Comparison of ENCODE assay signal across 8 cellular contexts in the genomic region with DNA sequence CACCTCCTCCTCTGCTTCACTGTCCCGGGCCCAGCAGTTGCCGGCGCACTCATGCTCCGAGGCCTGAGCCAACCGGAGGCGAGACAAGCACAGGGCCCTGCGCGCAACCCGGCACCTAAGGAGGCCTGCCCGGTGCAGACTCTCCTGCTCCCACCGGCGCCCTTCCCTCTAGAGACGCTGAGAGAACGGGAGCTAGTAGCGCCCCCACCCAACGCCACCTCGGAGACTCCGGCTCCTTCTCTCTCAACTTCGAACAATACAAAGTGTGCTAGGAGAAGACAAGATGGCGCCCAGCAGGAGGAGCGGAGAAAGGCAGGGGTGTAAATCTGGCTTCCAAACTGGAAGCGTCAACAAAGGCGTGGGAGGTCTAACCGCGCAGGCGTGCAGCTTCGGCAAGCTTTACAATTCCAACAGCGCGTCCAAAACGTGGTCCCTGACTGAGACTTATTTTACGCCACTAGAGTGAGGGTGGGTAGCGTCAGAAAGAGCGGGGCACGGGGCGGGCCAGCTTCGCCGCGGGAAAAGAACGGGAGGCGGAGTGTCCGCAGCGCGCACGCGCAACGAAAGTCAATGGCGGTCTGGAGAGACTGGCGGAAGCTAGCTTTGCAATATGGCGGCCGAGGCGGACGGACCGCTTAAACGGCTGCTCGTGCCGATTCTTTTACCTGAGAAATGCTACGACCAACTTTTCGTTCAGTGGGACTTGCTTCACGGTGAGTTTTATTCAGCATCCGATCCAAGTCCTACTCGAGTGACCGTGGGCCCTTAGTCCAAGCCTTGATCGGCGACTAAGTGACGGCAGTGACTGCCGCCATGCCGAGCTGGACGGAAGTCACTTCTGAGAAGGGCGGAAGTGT. TPM values are rescaled to one million over a fixed set of nuclear protein-coding genes. Genes with fewer than 3 reads are reported as not detected.
DNase-seq lines count a peak whose midpoint lies in the region; ATAC-seq and TF ChIP-seq lines count a peak whose summit lies in the region.

TSS of gene MPDU1 (plus strand) at position 600 of the 857 bp plus-strand sequence. CDS start at position 611, 11 bp downstream.

- H3K4me3 Mint-ChIP-seq in chondrocyte (ENCODE audit: unreplicated experiment), result peak within 1 kb of the TSS; percentile 95

- ATAC-seq in GM19035 (IDR thresholded peaks at IDR 0.05; ENCODE audit: unreplicated experiment) (peak; percentile 77), HG03354 (IDR thresholded peaks at IDR 0.05; ENCODE audit: poor library complexity, severe bottlenecking, unreplicated experiment) (peak; percentile 80)

- H3K27me3 ChIP-seq in kidney epithelial cell (ENCODE audit: control insufficient read depth, insufficient read depth, low read length), result no peaks in the 10 kb centered on the region

- peak within 1 kb of the TSS; percentile 69 for H3K4me3 ChIP-seq in kidney epithelial cell (ENCODE audit: low read depth, low read length)

- peak within 1 kb of the TSS; percentile 100 for H3K27ac Mint-ChIP-seq in chondrocyte (ENCODE audit: unreplicated experiment)

- peak; percentile 92 for DNase-seq in AG09319 (ENCODE audit: extremely low read depth, low read depth)
- DNase-seq in NCI-H510A treated with DMSO at 0.1 percent for 48 hours (lab: John Stamatoyannopoulos, UW), result peak; percentile 98
- peak; percentile 90 to 93 for DNase-seq in activated CD4-positive, alpha-beta T cell treated with anti-CD3 and anti-CD28 coated beads for 24 hours (ENCODE audit: low read depth in 2 of 2)
- DNase-seq in chondrocyte (ENCODE audit: low spot score), result peak; percentile 99
- DNase-seq in kidney epithelial cell (ENCODE audit: low read depth), result peak; percentile 67
- peak; percentile 93 to 94 for DNase-seq in stimulated activated CD4-positive, alpha-beta T cell treated with anti-CD3 and anti-CD28 coated beads, Interleukin-15, amount 100 ng/mL, for 48 hours (ENCODE audit: low read depth in 2 of 2)

- H3K4me1 Mint-ChIP-seq in chondrocyte (ENCODE audit: low read depth), result peaks cover 60% of the 10 kb centered on the region

- H3K36me3 Mint-ChIP-seq in chondrocyte (ENCODE audit: low read depth), result peaks cover 12% of the 10 kb centered on the region

- no peak for TF ChIP-seq CTCF in AG09319 (IDR thresholded peaks at IDR 0.05; ENCODE audit: low read depth, low read length)
- TF ChIP-seq CTCF in chondrocyte (IDR thresholded peaks at IDR 0.05), result no peak
- no peak for TF ChIP-seq CTCF in kidney epithelial cell (IDR thresholded peaks at IDR 0.05; ENCODE audit: insufficient read depth, low read length, poor library complexity, severe bottlenecking)

- no peaks in the 10 kb centered on the region for H3K27me3 Mint-ChIP-seq in chondrocyte (ENCODE audit: low read depth)

- H3K9me3 Mint-ChIP-seq in chondrocyte (ENCODE audit: low read depth), result no peaks in the 10 kb centered on the region

- peaks cover 4% of the 10 kb centered on the region for H3K36me3 ChIP-seq in kidney epithelial cell (ENCODE audit: control insufficient read depth, insufficient read depth, low read length)

RNA-seq across cellular contexts. Expression of gene MPDU1, which starts in this region (rescaled TPM):
- total RNA-seq in chondrocyte (33.1 to 47.8 TPM (median 35.9 TPM) in 3 replicates), kidney epithelial cell (161 and 187 TPM in 2 replicates)

Comparison
In these comparisons a context has a peak if more than half of its experiments do, and no peak if none do; other contexts are left out.
1. Peak in every context shown above with its lines: DNase-seq, ATAC-seq and H3K4me3 ChIP-seq.